In the genomic region with DNA sequence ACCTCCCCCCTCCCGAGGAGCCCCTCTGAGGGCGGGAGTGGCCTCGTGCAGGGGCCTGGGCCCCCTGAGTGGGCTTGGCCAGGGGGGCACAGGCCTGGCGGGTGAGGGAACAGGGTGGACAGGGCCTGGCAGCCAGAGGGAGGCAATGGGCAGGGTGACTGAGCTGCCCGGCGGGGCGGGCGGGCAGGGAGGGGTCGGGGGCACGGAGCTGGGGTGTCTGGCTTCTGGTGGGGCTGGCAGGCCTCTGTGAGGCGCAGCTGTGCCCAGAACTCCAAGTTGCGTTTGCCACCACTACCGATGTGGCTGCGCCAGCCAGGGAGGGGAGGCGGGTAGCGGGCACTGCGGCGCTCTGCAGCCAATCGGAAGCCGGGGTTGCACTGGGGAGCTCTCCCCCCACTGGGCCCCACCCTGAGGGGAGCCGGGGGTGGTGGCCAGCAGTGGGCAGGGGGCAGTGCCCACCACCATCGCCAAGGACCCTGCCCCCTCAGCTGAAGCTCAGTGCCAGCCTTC, we compare ENCODE assay signal across 11 cellular contexts. TPM values are rescaled to one million over a fixed set of nuclear protein-coding genes. Genes with fewer than 3 reads are reported as not detected.
DNase-seq lines count a peak whose midpoint lies in the region; ATAC-seq and TF ChIP-seq lines count a peak whose summit lies in the region.
"Had no signal": no experiment of that assay in that cellular context is flagged by ENCODE, and none has a peak within 500 bp of the region (broad histone marks: within the 10 kb centered on the region; RNA-seq: fewer than 3 reads in every experiment).

No MANE protein-coding gene starts in this region.

- CTCF ChIA-PET in A673 (lab: Charles Lee): no interaction called here

- no peak overlapping the region for H3K27ac Mint-ChIP-seq in activated T-helper 2 cell treated with anti-CD3 and anti-CD28 coated beads, Interferon-gamma antibody, Interleukin-2, Interleukin-4, amounts not matched to agents 10 μg/mL and 5 μg/mL and 100 μg/mL, durations not matched to agents 14 hours and 24 hours and 36 hours
- no peak overlapping the region for H3K27ac Mint-ChIP-seq in activated T-cell treated with anti-CD3 and anti-CD28 coated beads, Interleukin-2, amount 50 U/mL, for 72 hours
- H3K27ac Mint-ChIP-seq: dendritic cell treated with granulocyte-macrophage colony-stimulating factor and Interleukin-4, amounts not matched to agents 40 ng/mL and 50 ng/mL, for 4 days had no signal

- intact Hi-C loops in A673 (cut with micrococcal nuclease; ENCODE audit: unreplicated experiment) (no loop called here), left ventricle myocardium superior (cut with micrococcal nuclease) (no loop called here), prostate gland (cut with DNase I) (no loop called here)
- intact Hi-C loops in activated T-helper 2 cell treated with anti-CD3 and anti-CD28 coated beads, Interferon-gamma antibody, Interleukin-2, Interleukin-4, amounts not matched to agents 10 μg/mL and 5 μg/mL and 100 μg/mL, durations not matched to agents 14 hours and 24 hours and 36 hours (cut with micrococcal nuclease): no loop called here

- peaks cover 6% of the 10 kb centered on the region for H3K27me3 Mint-ChIP-seq in activated T-helper 2 cell treated with anti-CD3 and anti-CD28 coated beads, Interferon-gamma antibody, Interleukin-2, Interleukin-4, amounts not matched to agents 10 μg/mL and 5 μg/mL and 100 μg/mL, durations not matched to agents 14 hours and 24 hours and 36 hours (ENCODE audit: low read depth)
- no peaks in the 10 kb centered on the region for H3K27me3 Mint-ChIP-seq in activated T-cell treated with anti-CD3 and anti-CD28 coated beads, Interleukin-2, amount 50 U/mL, for 72 hours (ENCODE audit: low read depth)

- H3K27ac ChIP-seq in A673 (ENCODE audit: low read depth, low read length, poor library complexity, severe bottlenecking) (peak overlapping the region; percentile 42), angular gyrus (ENCODE audit: low read depth, low read length) (peak overlapping the region; percentile 99), prostate gland (peak overlapping the region; percentile 96 to 97)

- 24% methylated on average over 18 of the region's 22 CpGs for WGBS in prostate gland

- H3K27me3 ChIP-seq in A673 (replicated peaks; ENCODE audit: insufficient read depth, low read depth, low read length, poor library complexity): no peaks in the 10 kb centered on the region
- H3K27me3 ChIP-seq in prostate gland (replicated peaks; ENCODE audit: insufficient read depth): no peaks in the 10 kb centered on the region

- TF ChIP-seq CTCF in A673 (conservative IDR thresholded peaks at IDR 0.05; ENCODE audit: low read depth, low read length) (no peak), prostate gland (IDR thresholded peaks at IDR 0.05) (peak in 1 of 4 experiments; percentile 18)

- no peaks in the 10 kb centered on the region for H3K36me3 Mint-ChIP-seq in activated T-helper 2 cell treated with anti-CD3 and anti-CD28 coated beads, Interferon-gamma antibody, Interleukin-2, Interleukin-4, amounts not matched to agents 10 μg/mL and 5 μg/mL and 100 μg/mL, durations not matched to agents 14 hours and 24 hours and 36 hours (ENCODE audit: low read depth)
- no peaks in the 10 kb centered on the region for H3K36me3 Mint-ChIP-seq in activated T-cell treated with anti-CD3 and anti-CD28 coated beads, Interleukin-2, amount 50 U/mL, for 72 hours (ENCODE audit: insufficient read depth in 2 of 2)

- H3K4me1 ChIP-seq in A673 (ENCODE audit: insufficient read depth, low read length, poor library complexity, severe bottlenecking) (no peaks in the 10 kb centered on the region), prostate gland (replicated peaks) (peaks cover 61% of the 10 kb centered on the region)

- no peak overlapping the region for H3K4me3 Mint-ChIP-seq in activated T-helper 2 cell treated with anti-CD3 and anti-CD28 coated beads, Interferon-gamma antibody, Interleukin-2, Interleukin-4, amounts not matched to agents 10 μg/mL and 5 μg/mL and 100 μg/mL, durations not matched to agents 14 hours and 24 hours and 36 hours (ENCODE audit: low read depth)
- no peak overlapping the region for H3K4me3 Mint-ChIP-seq in activated T-cell treated with anti-CD3 and anti-CD28 coated beads, Interleukin-2, amount 50 U/mL, for 72 hours
- H3K4me3 Mint-ChIP-seq: B cell; dendritic cell treated with granulocyte-macrophage colony-stimulating factor and Interleukin-4, amounts not matched to agents 40 ng/mL and 50 ng/mL, for 4 days had no signal

- POLR2A ChIA-PET in A673 (lab: Charles Lee; ENCODE audit: low non-redundant PET): no interaction called here

- H3K9me3 ChIP-seq in A673 (ENCODE audit: low read depth, low read length, poor library complexity, severe bottlenecking): no peaks in the 10 kb centered on the region
- no peaks in the 10 kb centered on the region for H3K9me3 ChIP-seq in prostate gland

- peak; percentile 40 for TF ChIP-seq POLR2A in prostate gland (IDR thresholded peaks at IDR 0.05)

- ATAC-seq in left ventricle myocardium superior: peak; percentile 68
- ATAC-seq in activated T-cell treated with anti-CD3 and anti-CD28 coated beads, Interleukin-2, amount 50 U/mL, for 72 hours (replicated peaks in 1 of 2): no peak

- DNase-seq in A673 (ENCODE audit: low spot score) (no peak), left ventricle myocardium superior (peak; percentile 81), prostate gland (ENCODE audit: low spot score) (peak; percentile 79), hepatic stellate cell (ENCODE audit: low spot score) (no peak)
- no peak for DNase-seq in activated T-helper 2 cell treated with anti-CD3 and anti-CD28 coated beads, Interferon-gamma antibody, Interleukin-2, Interleukin-4, amounts not matched to agents 10 μg/mL and 5 μg/mL and 100 μg/mL, durations not matched to agents 14 hours and 24 hours and 36 hours (ENCODE audit: low spot score)
- DNase-seq in activated T-cell treated with anti-CD3 and anti-CD28 coated beads, Interleukin-2, amount 50 U/mL, for 72 hours: no peak
- no peak for DNase-seq in activated naive CD4-positive, alpha-beta T cell treated with anti-CD3 and anti-CD28 coated beads, Interleukin-2, amount 50 U/mL, for 16 hours
- DNase-seq: NCI-H1048 had no signal

- no peaks in the 10 kb centered on the region for H3K36me3 ChIP-seq in A673 (ENCODE audit: insufficient read depth, low read length, poor library complexity, severe bottlenecking)
- no peaks in the 10 kb centered on the region for H3K36me3 ChIP-seq in prostate gland

- no TSS peak for BruUV-seq in A673 (replicated peaks; lab: Mats Ljungman, UMichigan)

- no peaks in the 10 kb centered on the region for H3K4me1 Mint-ChIP-seq in activated T-helper 2 cell treated with anti-CD3 and anti-CD28 coated beads, Interferon-gamma antibody, Interleukin-2, Interleukin-4, amounts not matched to agents 10 μg/mL and 5 μg/mL and 100 μg/mL, durations not matched to agents 14 hours and 24 hours and 36 hours (ENCODE audit: low read depth)
- no peaks in the 10 kb centered on the region for H3K4me1 Mint-ChIP-seq in activated T-cell treated with anti-CD3 and anti-CD28 coated beads, Interleukin-2, amount 50 U/mL, for 72 hours (ENCODE audit: low read depth)

- H3K4me3 ChIP-seq in A673 (ENCODE audit: low read depth, low read length, poor library complexity, severe bottlenecking) (no peak overlapping the region), prostate gland (peak overlapping the region; percentile 27)

- H3K9me3 Mint-ChIP-seq in activated T-helper 2 cell treated with anti-CD3 and anti-CD28 coated beads, Interferon-gamma antibody, Interleukin-2, Interleukin-4, amounts not matched to agents 10 μg/mL and 5 μg/mL and 100 μg/mL, durations not matched to agents 14 hours and 24 hours and 36 hours: no peaks in the 10 kb centered on the region
- no peaks in the 10 kb centered on the region for H3K9me3 Mint-ChIP-seq in activated T-cell treated with anti-CD3 and anti-CD28 coated beads, Interleukin-2, amount 50 U/mL, for 72 hours
- H3K9me3 Mint-ChIP-seq: dendritic cell treated with granulocyte-macrophage colony-stimulating factor and Interleukin-4, amounts not matched to agents 40 ng/mL and 50 ng/mL, for 4 days had no signal

RNA-seq across cellular contexts. Expression of gene NFIX, which starts 7.2 kb away (rescaled TPM):
- total RNA-seq in A673 (2021) (69.7 and 77.9 TPM in 2 replicates), left ventricle myocardium superior (171 TPM), prostate gland (100 to 1,000 TPM; 185 to 286 TPM)
- total RNA-seq in activated T-helper 2 cell treated with anti-CD3 and anti-CD28 coated beads, Interferon-gamma antibody, Interleukin-2, Interleukin-4, amounts not matched to agents 10 μg/mL and 5 μg/mL and 100 μg/mL, durations not matched to agents 14 hours and 24 hours and 36 hours: 2.7 and 3.0 TPM in 2 replicates
- 1 to 10 TPM; 2.2 to 2.8 TPM for total RNA-seq in activated T-cell treated with anti-CD3 and anti-CD28 coated beads, Interleukin-2, amount 50 U/mL, for 72 hours

RNA-seq across cellular contexts. Expression of gene DAND5, which starts 33.1 kb away (rescaled TPM):
- total RNA-seq in A673 (2021) (0.17 TPM in 2 replicates), left ventricle myocardium superior (11.2 TPM), prostate gland (1 to 10 TPM in 1 of 2 donors, not detected in 1; 1.8 TPM)
- total RNA-seq in activated T-helper 2 cell treated with anti-CD3 and anti-CD28 coated beads, Interferon-gamma antibody, Interleukin-2, Interleukin-4, amounts not matched to agents 10 μg/mL and 5 μg/mL and 100 μg/mL, durations not matched to agents 14 hours and 24 hours and 36 hours: 0.16 TPM in 1 of 2 replicates, not detected in the other
- under 1 TPM; 0.12 to 0.32 TPM for total RNA-seq in activated T-cell treated with anti-CD3 and anti-CD28 coated beads, Interleukin-2, amount 50 U/mL, for 72 hours
- total RNA-seq: B cell had no signal

RNA-seq across cellular contexts. Expression of gene GADD45GIP1, which starts 45.4 kb away (rescaled TPM):
- total RNA-seq in A673 (2021) (61.1 and 67.5 TPM in 2 replicates), left ventricle myocardium superior (28.7 TPM), prostate gland (10 to 100 TPM; 29.9 to 58.7 TPM)
- 29.2 and 32.6 TPM in 2 replicates for total RNA-seq in activated T-helper 2 cell treated with anti-CD3 and anti-CD28 coated beads, Interferon-gamma antibody, Interleukin-2, Interleukin-4, amounts not matched to agents 10 μg/mL and 5 μg/mL and 100 μg/mL, durations not matched to agents 14 hours and 24 hours and 36 hours
- 10 to 100 TPM; 15.9 to 16.4 TPM for total RNA-seq in activated T-cell treated with anti-CD3 and anti-CD28 coated beads, Interleukin-2, amount 50 U/mL, for 72 hours

RNA-seq across cellular contexts. Expression of gene RAD23A, which starts 56.8 kb away (rescaled TPM):
- total RNA-seq in A673 (2021) (183 and 186 TPM in 2 replicates), left ventricle myocardium superior (188 TPM), prostate gland (100 to 1,000 TPM; 113 to 145 TPM)
- 189 and 196 TPM in 2 replicates for total RNA-seq in activated T-helper 2 cell treated with anti-CD3 and anti-CD28 coated beads, Interferon-gamma antibody, Interleukin-2, Interleukin-4, amounts not matched to agents 10 μg/mL and 5 μg/mL and 100 μg/mL, durations not matched to agents 14 hours and 24 hours and 36 hours
- total RNA-seq in activated T-cell treated with anti-CD3 and anti-CD28 coated beads, Interleukin-2, amount 50 U/mL, for 72 hours: 100 to 1,000 TPM; 159 to 189 TPM

Comparison
In these comparisons a context has a peak if more than half of its experiments do, and no peak if none do; other contexts are left out.
1. DNase-seq: peak in left ventricle myocardium superior (single experiment) and prostate gland (single experiment); none in A673 (single experiment), activated T-helper 2 cell treated with anti-CD3 and anti-CD28 coated beads, Interferon-gamma antibody, Interleukin-2, Interleukin-4, amounts not matched to agents 10 μg/mL and 5 μg/mL and 100 μg/mL, durations not matched to agents 14 hours and 24 hours and 36 hours (single experiment), hepatic stellate cell (single experiment), activated T-cell treated with anti-CD3 and anti-CD28 coated beads, Interleukin-2, amount 50 U/mL, for 72 hours (0 of 2) and activated naive CD4-positive, alpha-beta T cell treated with anti-CD3 and anti-CD28 coated beads, Interleukin-2, amount 50 U/mL, for 16 hours (single experiment).
2. H3K27ac ChIP-seq: peak in every context shown above with its lines; median percentile 99 in angular gyrus; 96 in prostate gland; 42 in A673.
3. RNA of gene NFIX, which starts 7.2 kb away (total RNA-seq): 185 to 286 TPM in prostate gland, 171 TPM in left ventricle myocardium superior (single experiment) and 69.7 to 77.9 TPM in A673; 2.2 to 2.8 TPM in activated T-cell treated with anti-CD3 and anti-CD28 coated beads, Interleukin-2, amount 50 U/mL, for 72 hours and 2.7 to 3.0 TPM in activated T-helper 2 cell treated with anti-CD3 and anti-CD28 coated beads, Interferon-gamma antibody, Interleukin-2, Interleukin-4, amounts not matched to agents 10 μg/mL and 5 μg/mL and 100 μg/mL, durations not matched to agents 14 hours and 24 hours and 36 hours; every median in the first group is over 10 times any median in the second.